Comparison of ENCODE assay signal across 8 cellular contexts in the genomic region with DNA sequence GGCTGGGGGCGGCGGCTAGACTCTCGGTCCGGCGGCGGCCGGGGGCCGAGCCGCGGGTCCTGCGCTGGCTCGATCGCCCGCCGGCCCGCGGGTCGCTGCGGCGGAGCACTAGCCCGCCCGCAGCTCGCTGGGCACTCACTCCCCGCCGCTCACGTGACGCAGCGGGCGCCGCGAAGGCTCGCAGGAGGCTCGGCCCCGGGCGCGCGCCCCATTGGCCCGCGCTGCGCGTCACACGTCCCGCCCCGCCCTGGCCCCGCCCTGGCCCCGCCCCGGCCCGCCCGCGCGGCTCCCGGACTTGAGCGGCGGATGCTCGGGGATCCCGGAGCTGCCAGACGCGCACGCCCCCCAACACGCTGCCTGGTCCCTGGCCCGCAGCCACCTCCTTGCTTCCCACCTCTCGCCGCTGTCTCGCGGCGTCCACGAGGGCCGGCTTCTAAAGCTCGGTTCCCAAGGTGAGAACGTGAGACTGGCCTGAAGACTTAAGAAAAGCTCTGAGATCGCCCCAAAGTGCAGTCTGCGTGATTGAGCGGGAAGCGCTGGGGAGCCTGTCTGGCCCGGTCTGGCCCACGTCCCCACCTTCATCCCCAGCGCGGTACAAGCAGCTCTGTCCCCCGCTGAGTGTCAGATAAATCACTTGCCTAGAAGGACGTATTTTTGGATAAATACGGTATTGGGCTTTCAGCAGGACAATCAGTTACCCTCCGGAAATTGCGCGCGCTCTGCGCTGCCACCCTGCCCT. TPM values are rescaled to one million over a fixed set of nuclear protein-coding genes. Genes with fewer than 3 reads are reported as not detected.
DNase-seq lines count a peak whose midpoint lies in the region; ATAC-seq lines count a peak whose summit lies in the region.

A gene (minus strand): TSS at position 110 of the 739 bp plus-strand sequence. CDS start 4,486 bp downstream, outside the sequence.

- in situ Hi-C loops in KBM-7 (cut with MboI; ENCODE audit: low pct_unique_long_range_greater_than_20kb, low sequenced_read_pairs) = no loop called here

- peaks cover 32% of the 10 kb centered on the region for H3K27me3 Mint-ChIP-seq in activated naive CD4-positive, alpha-beta T cell treated with anti-CD3 and anti-CD28 coated beads, Interleukin-2, amount 50 U/mL, for 24 hours

- no peaks in the 10 kb centered on the region for H3K36me3 Mint-ChIP-seq in activated naive CD4-positive, alpha-beta T cell treated with anti-CD3 and anti-CD28 coated beads, Interleukin-2, amount 50 U/mL, for 24 hours

- no peaks in the 10 kb centered on the region for H3K9me3 Mint-ChIP-seq in activated naive CD4-positive, alpha-beta T cell treated with anti-CD3 and anti-CD28 coated beads, Interleukin-2, amount 50 U/mL, for 24 hours

- DNase-seq in DMS 273 treated with DMSO at 0.1 percent for 48 hours (lab: John Stamatoyannopoulos, UW) = peak; percentile 56
- peak; percentile 62 for DNase-seq in KBM-7
- peak; percentile 77 for DNase-seq in SK-N-DZ (ENCODE audit: low spot score)
- DNase-seq in globus pallidus (ENCODE audit: low spot score) = peak; percentile 92
- peak; percentile 76 for DNase-seq in occipital lobe (lab: John Stamatoyannopoulos, UW)
- peak; percentile 58 to 97 (median 86) for DNase-seq in substantia nigra (lab: John Stamatoyannopoulos, UW)

- H3K27ac ChIP-seq in substantia nigra (ENCODE audit: low read depth, low read length, poor library complexity, severe bottlenecking) = peak within 1 kb of the TSS; percentile 100

- peaks cover 17% of the 10 kb centered on the region for H3K4me1 Mint-ChIP-seq in activated naive CD4-positive, alpha-beta T cell treated with anti-CD3 and anti-CD28 coated beads, Interleukin-2, amount 50 U/mL, for 24 hours

- H3K27ac Mint-ChIP-seq in activated naive CD4-positive, alpha-beta T cell treated with anti-CD3 and anti-CD28 coated beads, Interleukin-2, amount 50 U/mL, for 24 hours = no peak within 1 kb of the TSS

- H3K4me3 Mint-ChIP-seq in activated naive CD4-positive, alpha-beta T cell treated with anti-CD3 and anti-CD28 coated beads, Interleukin-2, amount 50 U/mL, for 24 hours = peak within 1 kb of the TSS; percentile 93

- ATAC-seq in GM21723 (IDR thresholded peaks at IDR 0.05; ENCODE audit: unreplicated experiment) = peak; percentile 82

RNA-seq across cellular contexts. Expression of the gene that starts here (rescaled TPM):
- 7.5 and 10.0 TPM in 2 replicates for polyA plus RNA-seq in SK-N-DZ (2014; cell fraction: cytosol; rRNA removed)
- polyA plus RNA-seq in SK-N-DZ (2014; cell fraction: nucleus; rRNA removed) = 12.3 and 12.6 TPM in 2 replicates
- 2.8 TPM for total RNA-seq in occipital lobe

Comparison
In these comparisons a context has a peak if more than half of its experiments do, and no peak if none do; other contexts are left out.
1. Peak in every context shown above with its lines: DNase-seq, ATAC-seq and H3K27ac ChIP-seq.